ENCODE assay signal across 12 cellular contexts in the genomic region with DNA sequence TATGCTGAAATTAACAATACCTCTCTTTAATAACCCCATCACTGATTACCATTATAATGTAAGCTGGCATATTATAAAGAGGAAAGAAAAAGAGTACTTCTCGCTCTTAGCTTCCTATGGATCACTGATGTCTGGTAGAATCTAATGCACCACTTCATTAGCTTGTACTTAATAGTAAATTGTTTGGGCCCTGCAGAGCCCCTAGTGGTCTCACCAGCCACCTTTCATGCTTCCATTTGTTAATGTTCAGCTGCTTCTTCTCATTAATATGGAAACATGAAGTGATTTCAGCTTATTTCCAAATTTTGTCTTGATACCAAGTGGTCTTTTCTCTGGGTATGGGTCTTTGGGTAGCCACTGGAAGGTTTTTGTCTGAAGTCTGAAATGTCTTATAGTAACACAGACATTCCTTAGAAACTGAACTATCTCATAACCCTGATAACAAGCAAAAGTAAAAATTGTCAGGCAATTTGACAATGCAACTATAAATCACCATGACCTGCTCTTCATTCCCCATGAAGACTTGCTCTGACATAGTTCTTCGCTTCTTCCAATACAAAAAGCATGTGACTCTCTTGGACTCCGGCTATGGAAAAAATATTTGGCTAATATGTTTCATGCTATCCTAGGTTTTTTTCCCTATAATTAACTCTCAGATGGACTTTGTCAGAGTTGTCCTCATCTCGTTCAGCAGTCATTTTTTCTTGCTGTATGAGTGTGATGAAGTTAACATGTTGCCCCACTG.
A peak's percentile ranks its signal among the peaks of the same experiment; 100 is the strongest.
DNase-seq lines count a peak whose midpoint lies in the region; ATAC-seq and TF ChIP-seq lines count a peak whose summit lies in the region.
"Had no signal": no experiment of that assay in that cellular context is flagged by ENCODE, and none has a peak within 500 bp of the region (broad histone marks: within the 10 kb centered on the region; RNA-seq: fewer than 3 reads in every experiment).

No MANE protein-coding gene starts in this region.

- ATAC-seq in foreskin keratinocyte (peak; percentile 56), GM19397 (IDR thresholded peaks at IDR 0.05; ENCODE audit: unreplicated experiment) (no peak), HG02973 (IDR thresholded peaks at IDR 0.05; ENCODE audit: unreplicated experiment) (no peak), HG03378 (IDR thresholded peaks at IDR 0.05; ENCODE audit: unreplicated experiment) (no peak)
- ATAC-seq in activated T-helper 17 cell treated with anti-CD3 and anti-CD28 coated beads, Interleukin-2, amount 50 U/mL, for 72 hours (replicated peaks), result no peak
- ATAC-seq: body of pancreas, gastrocnemius medialis had no signal

- H3K4me3 ChIP-seq in AG09309 (ENCODE audit: control insufficient read depth, low read depth, low read length) (no peak overlapping the region), GM23248 (no peak overlapping the region), SK-N-SH (ENCODE audit: low read depth in 2 of 2, low read length in 1 of 2) (no peak overlapping the region)
- H3K4me3 ChIP-seq: body of pancreas, gastrocnemius medialis, lower lobe of right lung had no signal

- no peak overlapping the region for H3K9ac ChIP-seq in GM23248
- H3K9ac ChIP-seq in SK-N-SH, result no peak overlapping the region

- H3K4me2 ChIP-seq in GM23248 (ENCODE audit: unreplicated experiment) (no peak overlapping the region), SK-N-SH (no peak overlapping the region)

- H3K27ac ChIP-seq in GM23248 (no peak overlapping the region), SK-N-SH (ENCODE audit: low read depth in 2 of 2, low read length in 1 of 2) (peak overlapping the region in 1 of 2 experiments; percentile 20; a peak in 2 of 4 replicates), foreskin keratinocyte (no peak overlapping the region)
- H3K27ac ChIP-seq: body of pancreas, gastrocnemius medialis, lower lobe of right lung had no signal

- no peaks in the 10 kb centered on the region for H3K27me3 Mint-ChIP-seq in activated T-helper 17 cell treated with anti-CD3 and anti-CD28 coated beads, Interleukin-2, amount 50 U/mL, for 72 hours

- H3K9me3 Mint-ChIP-seq in activated T-helper 17 cell treated with anti-CD3 and anti-CD28 coated beads, Interleukin-2, amount 50 U/mL, for 72 hours, result no peaks in the 10 kb centered on the region

- peak; percentile 32 for TF ChIP-seq CTCF in AG09309 (IDR thresholded peaks at IDR 0.05; ENCODE audit: control insufficient read depth, insufficient read depth, low read depth, low read length, missing control alignments)
- peak; percentile 53 for TF ChIP-seq CTCF in SK-N-SH (IDR thresholded peaks at IDR 0.05)
- peak; percentile 29 for TF ChIP-seq CTCF in foreskin keratinocyte (conservative IDR thresholded peaks at IDR 0.05)

- H3K36me3 ChIP-seq in GM23248 (ENCODE audit: low read depth), result no peaks in the 10 kb centered on the region
- H3K36me3 ChIP-seq in SK-N-SH (replicated peaks in 1 of 2; ENCODE audit: control insufficient read depth in 1 of 2, insufficient read depth in 2 of 2, low read length in 1 of 2), result no peaks in the 10 kb centered on the region
- H3K36me3 ChIP-seq: gastrocnemius medialis, lower lobe of right lung had no signal

- no peak overlapping the region for H3K4me3 Mint-ChIP-seq in activated T-helper 17 cell treated with anti-CD3 and anti-CD28 coated beads, Interleukin-2, amount 50 U/mL, for 72 hours

- CTCF ChIA-PET in SK-N-SH (lab: Yijun Ruan, JAX), result interaction anchor here (0.9 to 2.4 kb wide), 5 partner anchors 9 to 44 kb away, joined by 3 to 9 read pairs (median 5); no protein-coding TSS in a partner anchor

- H3K27ac Mint-ChIP-seq in activated T-helper 17 cell treated with anti-CD3 and anti-CD28 coated beads, Interleukin-2, amount 50 U/mL, for 72 hours, result no peak overlapping the region

- H3K79me2 ChIP-seq in GM23248 (ENCODE audit: insufficient read depth) (no peaks in the 10 kb centered on the region), SK-N-SH (ENCODE audit: insufficient read depth) (no peaks in the 10 kb centered on the region)

- peaks cover 22% of the 10 kb centered on the region; the same call in 1 of the 2 replicates for H3F3A ChIP-seq in GM23248 (ENCODE audit: insufficient read depth)
- peaks cover 15% of the 10 kb centered on the region for H3F3A ChIP-seq in SK-N-SH (replicated peaks; ENCODE audit: insufficient read depth)

- H3K4me1 ChIP-seq in GM23248 (ENCODE audit: insufficient read depth) (peaks cover 32% of the 10 kb centered on the region), SK-N-SH (ENCODE audit: control insufficient read depth in 1 of 2, insufficient read depth in 2 of 2, low read depth in 1 of 2, low read length in 1 of 2) (peaks cover 0 to 17% of the 10 kb centered on the region in 2 experiments; a peak in 3 of 4 replicates), foreskin keratinocyte (peaks cover 14% of the 10 kb centered on the region)
- H3K4me1 ChIP-seq: gastrocnemius medialis, lower lobe of right lung had no signal

- H3K9me2 ChIP-seq in GM23248 (ENCODE audit: insufficient read depth) (no peaks in the 10 kb centered on the region), SK-N-SH (no peaks in the 10 kb centered on the region)

- DNase-seq in AG09309 (ENCODE audit: low read depth) (no peak), GM23248 (peak; percentile 36), SK-N-SH (no peak), foreskin keratinocyte (no peak)
- DNase-seq: body of pancreas, gastrocnemius medialis, lower lobe of right lung, retina had no signal

- no peaks in the 10 kb centered on the region for H3K36me3 Mint-ChIP-seq in activated T-helper 17 cell treated with anti-CD3 and anti-CD28 coated beads, Interleukin-2, amount 50 U/mL, for 72 hours (ENCODE audit: low read depth)

- 63% methylated on average over 4 of the region's 4 CpGs for WGBS in GM23248 (ENCODE audit: low coverage in 1 of 2, low lambda C conversion rate in 2 of 2, missing lambda C conversion rate in 2 of 2), 2 experiments
- WGBS in SK-N-SH (ENCODE audit: low lambda C conversion rate), result 81% methylated on average over 4 of the region's 4 CpGs

- no peak overlapping the region for H2AFZ ChIP-seq in GM23248
- H2AFZ ChIP-seq in SK-N-SH (ENCODE audit: low read depth), result peak overlapping the region; percentile 7; the same call in 1 of the 2 replicates

- H4K20me1 ChIP-seq in GM23248 (ENCODE audit: insufficient read depth) (no peaks in the 10 kb centered on the region), SK-N-SH (ENCODE audit: insufficient read depth) (no peaks in the 10 kb centered on the region)

- TF ChIP-seq EP300 in SK-N-SH (IDR thresholded peaks at IDR 0.05; ENCODE audit: borderline replicate concordance in 1 of 2, low read depth in 1 of 2, low read length in 1 of 2), result no peak

- TF ChIP-seq RAD21 in SK-N-SH (IDR thresholded peaks at IDR 0.05; ENCODE audit: low read length), result peak; percentile 20; the same call in 1 of the 2 replicates

- POLR2A ChIA-PET in SK-N-SH (lab: Yijun Ruan, JAX), result no interaction called here

- H3K4me1 Mint-ChIP-seq in activated T-helper 17 cell treated with anti-CD3 and anti-CD28 coated beads, Interleukin-2, amount 50 U/mL, for 72 hours, result no peaks in the 10 kb centered on the region

- H3K9me3 ChIP-seq in GM23248 (ENCODE audit: low read depth), result no peaks in the 10 kb centered on the region
- H3K9me3 ChIP-seq in SK-N-SH, result no peaks in the 10 kb centered on the region
- H3K9me3 ChIP-seq: body of pancreas, gastrocnemius medialis, lower lobe of right lung had no signal

- H3K27me3 ChIP-seq in GM23248 (replicated peaks; ENCODE audit: insufficient read depth) (no peaks in the 10 kb centered on the region), SK-N-SH (ENCODE audit: insufficient read depth) (no peaks in the 10 kb centered on the region), foreskin keratinocyte (no peaks in the 10 kb centered on the region)
- H3K27me3 ChIP-seq: body of pancreas, gastrocnemius medialis had no signal

- in situ Hi-C loops in GM23248 (cut with MboI), result no loop called here

TF ChIP-seq in SK-N-SH, 30 proteins besides CTCF, POLR2A, EP300 and RAD21:
- TF ChIP-seq JUND (IDR thresholded peaks at IDR 0.05), result 0 out of 2 replicates have a peak, but pooled peaks have one; percentile 11
- no peak for TF ChIP-seq FOSL2 (IDR thresholded peaks at IDR 0.05; ENCODE audit: borderline replicate concordance, low read depth)
- TF ChIP-seq SMC3 (IDR thresholded peaks at IDR 0.05; ENCODE audit: low read depth, low read length), result 0 out of 2 replicates have a peak, but pooled peaks have one; percentile 6
